ENCODE assay signal across 1 cellular context in genomic region chr12:103668520-103668919, GRCh38.
TF ChIP-seq lines count a peak whose summit lies in the region.

No MANE protein-coding gene starts in this region.

TF ChIP-seq in GM12878, 131 proteins besides CTCF, POLR2A, EP300 and RAD21 (continued from another document):
- no peak for TF ChIP-seq ZBTB33 (IDR thresholded peaks at IDR 0.05)
- TF ChIP-seq SMARCA5 (IDR thresholded peaks at IDR 0.05): no peak
- no peak for TF ChIP-seq POLR2AphosphoS5 (IDR thresholded peaks at IDR 0.05; ENCODE audit: low read length)
